In genomic region chr6:72182337-72183246, GRCh38 we compare ENCODE assay signal across 8 cellular contexts.
DNase-seq lines count a peak whose midpoint lies in the region; ATAC-seq and TF ChIP-seq lines count a peak whose summit lies in the region.

No MANE protein-coding gene starts in this region.

- peaks cover 3% of the 10 kb centered on the region for H3K9me3 ChIP-seq in iPS-18a (ENCODE audit: control insufficient read depth, low read depth, low read length)
- H3K9me3 ChIP-seq in smooth muscle cell (replicated peaks; ENCODE audit: low read depth) = no peaks in the 10 kb centered on the region
- H3K9me3 ChIP-seq in CD4-positive, alpha-beta T cell (ENCODE audit: control insufficient read depth, low read length) = no peaks in the 10 kb centered on the region

- intact Hi-C loops in CD4-positive, alpha-beta T cell (cut with DNase I, micrococcal nuclease) = no loop called here

- peak overlapping the region; percentile 91 for H3K4me2 ChIP-seq in smooth muscle cell

- peak overlapping the region; percentile 21 for H3K9ac ChIP-seq in iPS-18a (ENCODE audit: low read length)
- no peak overlapping the region for H3K9ac ChIP-seq in smooth muscle cell (ENCODE audit: low read depth)

- H4K20me1 ChIP-seq in smooth muscle cell (ENCODE audit: low read depth) = no peaks in the 10 kb centered on the region

- no peak overlapping the region for H3K27ac ChIP-seq in iPS-18a (ENCODE audit: low read length)
- H3K27ac ChIP-seq in smooth muscle cell (ENCODE audit: low read depth) = no peak overlapping the region
- H3K27ac ChIP-seq in CD4-positive, alpha-beta T cell (ENCODE audit: low read depth, low read length) = no peak overlapping the region

- in situ Hi-C loops in astrocyte of the cerebellum (cut with HindIII; ENCODE audit: low sequenced_read_pairs) = no loop called here

- POLR2A ChIA-PET in CD4-positive, alpha-beta T cell (lab: Charles Lee) = no interaction called here

- no peaks in the 10 kb centered on the region for H3K36me3 Mint-ChIP-seq in CD4-positive, alpha-beta T cell (ENCODE audit: low read depth)

- H3K4me1 ChIP-seq in iPS-18a (ENCODE audit: control insufficient read depth, low read depth, low read length) (no peaks in the 10 kb centered on the region), smooth muscle cell (ENCODE audit: low read depth) (peaks cover 5% of the 10 kb centered on the region)

- H3K79me2 ChIP-seq in smooth muscle cell (ENCODE audit: low read depth) = no peaks in the 10 kb centered on the region

- DNase-seq in GM04504 (ENCODE audit: low read depth) (peak; percentile 8), LoVo (ENCODE audit: low spot score) (peak; percentile 20), astrocyte of the cerebellum (ENCODE audit: low read depth) (no peak), smooth muscle cell (lab: John Stamatoyannopoulos, UW; ENCODE audit: unreplicated experiment) (no peak), RKO (ENCODE audit: low spot score) (no peak)
- DNase-seq in CD4-positive, alpha-beta T cell = no peak

- CTCF ChIA-PET in CD4-positive, alpha-beta T cell (lab: Charles Lee) = no interaction called here

- H3K4me3 ChIP-seq in astrocyte of the cerebellum (ENCODE audit: low read depth, low read length) = peak overlapping the region; percentile 59
- peak overlapping the region; percentile 54 for H3K4me3 ChIP-seq in iPS-18a (ENCODE audit: low read length)
- H3K4me3 ChIP-seq in smooth muscle cell = peak overlapping the region; percentile 74

- H3K36me3 ChIP-seq in iPS-18a (ENCODE audit: control insufficient read depth, low read depth, low read length) (no peaks in the 10 kb centered on the region), smooth muscle cell (ENCODE audit: low read depth) (no peaks in the 10 kb centered on the region)

- peak overlapping the region; percentile 99 for H2AFZ ChIP-seq in smooth muscle cell (ENCODE audit: low read depth)

- H3F3A ChIP-seq in smooth muscle cell (ENCODE audit: low read depth) = no peaks in the 10 kb centered on the region

- TF ChIP-seq CTCF in astrocyte of the cerebellum (IDR thresholded peaks at IDR 0.05; ENCODE audit: low read depth, low read length, missing control alignments) (no peak), smooth muscle cell (IDR thresholded peaks at IDR 0.05; ENCODE audit: borderline replicate concordance, insufficient read depth, poor library complexity, severe bottlenecking) (no peak)
- TF ChIP-seq CTCF in CD4-positive, alpha-beta T cell (IDR thresholded peaks at IDR 0.05) = no peak

- WGBS in smooth muscle cell (ENCODE audit: low lambda C conversion rate) = 7% methylated on average over 90 of the region's 100 CpGs

- no peaks in the 10 kb centered on the region for H3K4me1 Mint-ChIP-seq in CD4-positive, alpha-beta T cell (ENCODE audit: low read depth)

- H3K27ac Mint-ChIP-seq in CD4-positive, alpha-beta T cell = no peak overlapping the region

- H3K27me3 ChIP-seq in iPS-18a (ENCODE audit: control insufficient read depth, insufficient read depth, low read length) (peaks cover 46% of the 10 kb centered on the region), smooth muscle cell (ENCODE audit: low read depth) (peaks cover 57% of the 10 kb centered on the region)
- H3K27me3 ChIP-seq in CD4-positive, alpha-beta T cell (ENCODE audit: control insufficient read depth, insufficient read depth, low read length) = peaks cover 17% of the 10 kb centered on the region

- H3K27me3 Mint-ChIP-seq in CD4-positive, alpha-beta T cell = peaks cover 49% of the 10 kb centered on the region

- peaks cover 5% of the 10 kb centered on the region for H3K9me3 Mint-ChIP-seq in CD4-positive, alpha-beta T cell

- ATAC-seq in GM21423 (IDR thresholded peaks at IDR 0.05; ENCODE audit: unreplicated experiment) = peak; percentile 58
- no peak for ATAC-seq in CD4-positive, alpha-beta T cell (ENCODE audit: poor library complexity)

- no peak overlapping the region for H3K4me3 Mint-ChIP-seq in CD4-positive, alpha-beta T cell

Comparison
In these comparisons a context has a peak if more than half of its experiments do, and no peak if none do; other contexts are left out.
1. DNase-seq: peak in GM04504 (single experiment) and LoVo (single experiment); none in astrocyte of the cerebellum (single experiment), smooth muscle cell (single experiment), RKO (single experiment) and CD4-positive, alpha-beta T cell (0 of 10).
2. Peak in every context shown above with its lines, with median percentiles within 50 percentile points of each other: H3K4me3 ChIP-seq.